1 cellular context compared by ENCODE assay signal in the genomic region with DNA sequence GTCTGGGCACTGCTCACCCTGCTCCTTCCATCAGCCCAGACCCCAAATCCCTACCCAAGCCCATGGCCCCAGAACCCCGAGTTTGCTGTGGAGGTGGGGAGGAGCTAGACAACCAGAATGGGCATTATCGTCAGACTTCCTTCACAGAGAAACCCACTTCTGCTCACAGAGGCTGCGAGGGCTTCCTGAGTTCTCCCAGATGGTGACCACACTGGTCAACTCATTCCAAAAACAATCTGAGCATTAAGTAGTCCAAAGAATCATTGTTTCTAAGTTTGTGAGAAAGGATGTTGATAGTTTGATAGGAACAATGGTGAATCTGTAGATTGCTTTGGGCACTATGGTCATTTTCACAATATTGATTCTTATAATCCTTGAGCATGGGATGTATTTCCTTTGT.
TF ChIP-seq lines count a peak whose summit lies in the region.

No MANE protein-coding gene starts in this region.

TF ChIP-seq in H1, 55 proteins besides CTCF, POLR2A, EP300 and RAD21 (continued from another document):
- TF ChIP-seq CEBPB (IDR thresholded peaks at IDR 0.05; ENCODE audit: low read depth, low read length) (no peak), HDAC2 (IDR thresholded peaks at IDR 0.05; ENCODE audit: borderline replicate concordance in 1 of 2, low read depth in 2 of 2, low read length in 2 of 2) (no peak), RBBP5 (IDR thresholded peaks at IDR 0.05; ENCODE audit: borderline replicate concordance, low read depth, low read length) (no peak)
